Comparison of ENCODE assay signal across 8 cellular contexts in the genomic region with DNA sequence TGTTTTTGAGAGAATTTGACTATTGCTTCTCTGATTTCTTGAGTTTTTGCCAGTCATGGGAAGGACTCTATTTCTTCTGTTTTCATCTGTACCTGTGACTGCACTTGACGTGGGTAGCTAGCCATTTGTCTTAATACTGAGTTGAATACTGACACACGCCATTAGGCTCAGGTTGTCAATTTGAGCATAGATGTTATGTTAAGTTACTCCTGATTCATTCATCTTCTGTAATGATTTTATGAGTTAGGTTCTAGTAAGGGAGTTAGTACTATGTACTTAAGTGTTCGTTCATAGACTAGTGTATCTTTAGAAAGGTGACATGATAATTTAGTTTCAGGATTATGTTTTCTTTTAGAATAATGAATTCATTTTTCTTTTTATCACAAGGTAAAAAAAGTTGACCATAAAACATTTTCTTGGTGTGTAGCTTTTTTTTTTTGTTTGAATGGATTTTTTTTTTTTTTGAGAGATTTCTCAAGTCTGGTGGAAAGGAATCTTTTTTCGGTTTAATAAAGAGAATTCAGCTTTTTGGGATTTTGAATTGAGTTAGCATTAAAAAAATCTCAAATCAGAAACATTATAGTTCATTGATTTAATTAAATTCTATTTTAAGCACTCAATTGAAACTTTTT. TPM values are rescaled to one million over a fixed set of nuclear protein-coding genes. Genes with fewer than 3 reads are reported as not detected.
DNase-seq lines count a peak whose midpoint lies in the region; ATAC-seq and TF ChIP-seq lines count a peak whose summit lies in the region.

No MANE protein-coding gene starts in this region.

- H3K4me1 ChIP-seq in MM.1S (ENCODE audit: low read length), result 0 out of 2 replicates have a peak, but pooled peaks cover 8% of the 10 kb centered on the region

- no peak overlapping the region for H3K4me3 ChIP-seq in MM.1S (ENCODE audit: low read length)

- H3K9me2 ChIP-seq in MM.1S (replicated peaks; ENCODE audit: insufficient read depth, low read length), result no peaks in the 10 kb centered on the region

- H3K4me3 Mint-ChIP-seq in Calu3 (ENCODE audit: low read depth, unreplicated experiment) (peak overlapping the region; percentile 91), chondrocyte (ENCODE audit: unreplicated experiment) (peak overlapping the region; percentile 86)
- peak overlapping the region; percentile 76 to 89 (median 84) for H3K4me3 Mint-ChIP-seq in naive thymus-derived CD8-positive, alpha-beta T cell

- DNase-seq in Calu3 (no peak), MM.1S (no peak), chondrocyte (ENCODE audit: low spot score) (no peak), HCEC 1CT (no peak)
- no peak for DNase-seq in naive thymus-derived CD8-positive, alpha-beta T cell
- DNase-seq in stimulated activated CD8-positive, alpha-beta memory T cell treated with anti-CD3 and anti-CD28 coated beads, Interleukin-4, amount 100 ng/mL, for 48 hours, result no peak
- no peak for DNase-seq in activated CD4-positive, alpha-beta T cell treated with anti-CD3 and anti-CD28 coated beads, Interleukin-2, amount 50 U/mL, for 1 hour

- peaks cover 38% of the 10 kb centered on the region for H3K36me3 Mint-ChIP-seq in Calu3 (ENCODE audit: insufficient read depth, unreplicated experiment)
- no peaks in the 10 kb centered on the region for H3K36me3 Mint-ChIP-seq in chondrocyte (ENCODE audit: low read depth)
- peaks cover 0 to 12% (median 4%) of the 10 kb centered on the region in 3 donors for H3K36me3 Mint-ChIP-seq in naive thymus-derived CD8-positive, alpha-beta T cell

- no peak overlapping the region for H2AFZ ChIP-seq in MM.1S (ENCODE audit: low read length)

- H3K27me3 ChIP-seq in MM.1S (replicated peaks; ENCODE audit: insufficient read depth, low read length), result no peaks in the 10 kb centered on the region

- no peak overlapping the region for H3K9ac ChIP-seq in MM.1S (ENCODE audit: low read length)

- no peaks in the 10 kb centered on the region for H3F3A ChIP-seq in MM.1S (ENCODE audit: insufficient read depth, low read length)

- H3K27ac ChIP-seq in MM.1S (ENCODE audit: low read length), result no peak overlapping the region

- no peak for ATAC-seq in naive thymus-derived CD8-positive, alpha-beta T cell
- ATAC-seq in HG03439 (IDR thresholded peaks at IDR 0.05; ENCODE audit: unreplicated experiment), result no peak

- POLR2A ChIA-PET in naive thymus-derived CD8-positive, alpha-beta T cell (lab: Charles Lee), result interaction anchor here (0.7 kb wide), 1 partner anchor 195 kb away, joined by 3 read pairs; no protein-coding TSS in a partner anchor

- H3K4me1 Mint-ChIP-seq in Calu3 (ENCODE audit: low read depth, unreplicated experiment) (peaks cover 29% of the 10 kb centered on the region), chondrocyte (ENCODE audit: low read depth) (peaks cover 54% of the 10 kb centered on the region)
- peaks cover 10 to 29% (median 23%) of the 10 kb centered on the region in 4 donors for H3K4me1 Mint-ChIP-seq in naive thymus-derived CD8-positive, alpha-beta T cell

- peak overlapping the region; percentile 60; the same call in 1 of the 2 replicates for H3K4me2 ChIP-seq in MM.1S (ENCODE audit: low read depth, low read length)

- H3K9me3 Mint-ChIP-seq in Calu3 (ENCODE audit: low read depth, unreplicated experiment) (no peaks in the 10 kb centered on the region), chondrocyte (ENCODE audit: low read depth) (no peaks in the 10 kb centered on the region)
- peaks cover 0 to 35% (median 0%) of the 10 kb centered on the region in 9 donors for H3K9me3 Mint-ChIP-seq in naive thymus-derived CD8-positive, alpha-beta T cell

- BruUV-seq in Calu3 (replicated peaks; lab: Mats Ljungman, UMichigan), result no TSS peak

- intact Hi-C loops in Calu3 (cut with micrococcal nuclease; ENCODE audit: unreplicated experiment), result no loop called here

- CTCF ChIA-PET in Calu3 (lab: Charles Lee), result interaction anchor here (0.6 to 1.8 kb wide), 3 partner anchors 21 to 260 kb away, joined by 3 to 5 read pairs (median 3); no protein-coding TSS in a partner anchor

- no peaks in the 10 kb centered on the region for H3K9me3 ChIP-seq in MM.1S (replicated peaks; ENCODE audit: insufficient read depth, low read length)

- TF ChIP-seq CTCF in Calu3 (IDR thresholded peaks at IDR 0.05; ENCODE audit: unreplicated experiment), result no peak
- no peak for TF ChIP-seq CTCF in MM.1S (IDR thresholded peaks at IDR 0.05; ENCODE audit: low read length)
- no peak for TF ChIP-seq CTCF in chondrocyte (IDR thresholded peaks at IDR 0.05)

- H3K27me3 Mint-ChIP-seq in Calu3 (ENCODE audit: unreplicated experiment), result no peaks in the 10 kb centered on the region
- no peaks in the 10 kb centered on the region for H3K27me3 Mint-ChIP-seq in chondrocyte (ENCODE audit: low read depth)
- peaks cover 20 to 70% (median 58%) of the 10 kb centered on the region in 5 donors for H3K27me3 Mint-ChIP-seq in naive thymus-derived CD8-positive, alpha-beta T cell

- H3K27ac Mint-ChIP-seq in Calu3 (ENCODE audit: unreplicated experiment) (peak overlapping the region; percentile 93), chondrocyte (ENCODE audit: unreplicated experiment) (peak overlapping the region; percentile 90)
- H3K27ac Mint-ChIP-seq in naive thymus-derived CD8-positive, alpha-beta T cell, result peak overlapping the region in 1 of 10 donors; percentile 10

- peaks cover 19% of the 10 kb centered on the region for H3K79me2 ChIP-seq in MM.1S (ENCODE audit: low read length)

- no peaks in the 10 kb centered on the region for H4K20me1 ChIP-seq in MM.1S (ENCODE audit: insufficient read depth, low read length)

- no peaks in the 10 kb centered on the region for H3K36me3 ChIP-seq in MM.1S (replicated peaks; ENCODE audit: insufficient read depth, low read length)

RNA-seq across cellular contexts. Expression of gene AFDN, which starts 1.7 kb away (rescaled TPM):
- 226 and 237 TPM in 2 replicates for total RNA-seq in Calu3 (2022)
- 40.5 to 48.8 TPM (median 45.8 TPM) in 3 replicates for total RNA-seq in chondrocyte
- 1 to 10 TPM; 9.4 to 9.6 TPM for total RNA-seq in naive thymus-derived CD8-positive, alpha-beta T cell
- polyA plus RNA-seq in naive thymus-derived CD8-positive, alpha-beta T cell, result 1 to 10 TPM in 1 of 3 donors, under 1 TPM in 1, not detected in 1; 0.46 to 1.2 TPM
